In the genomic region with DNA sequence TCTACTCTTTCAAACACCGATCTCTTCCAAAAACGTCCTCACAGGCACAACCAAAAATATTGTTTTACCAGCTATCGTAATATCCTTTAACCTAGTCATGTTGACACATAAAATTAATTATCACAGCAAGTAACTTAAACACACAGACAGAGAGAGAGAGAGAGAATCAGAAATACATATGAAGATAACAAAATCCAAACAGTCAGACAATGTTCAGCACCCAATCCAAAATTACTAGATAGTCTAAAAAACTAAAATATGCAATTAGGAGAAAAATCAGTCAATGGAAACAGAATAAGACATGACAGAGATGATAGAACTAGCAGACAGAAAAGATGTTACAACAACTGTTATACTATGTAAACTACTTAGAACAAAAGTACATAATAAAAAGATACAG, we compare ENCODE assay signal across 31 cellular contexts.
"Had no signal": no experiment of that assay in that cellular context is flagged by ENCODE, and none has a peak within 500 bp of the region (broad histone marks: within the 10 kb centered on the region; RNA-seq: fewer than 3 reads in every experiment).

No MANE protein-coding gene starts in this region.

- DNase-seq: activated B cell treated with CpG ODN at 0.5 μM for 24 hours; activated CD4-positive, alpha-beta memory T cell treated with anti-CD3 and anti-CD28 coated beads, Interleukin-2, amount 10 ng/mL, durations not matched to agents 7 days and 5 days; activated CD4-positive, alpha-beta T cell treated with anti-CD3 and anti-CD28 coated beads for 4 hours; activated CD4-positive, alpha-beta T cell treated with anti-CD3 and anti-CD28 coated beads, Interleukin-2, amount 10 ng/mL, durations not matched to agents 24 days and 14 days; activated CD4-positive, alpha-beta T cell treated with anti-CD3 and anti-CD28 coated beads, Interleukin-2, amount 50 U/mL, for 48 hours; activated CD4-positive, CD25-positive, alpha-beta regulatory T cell treated with anti-CD3 and anti-CD28 coated beads, Interleukin-2, amount 50 U/mL, for 72 hours; activated CD8-positive, alpha-beta memory T cell treated with anti-CD3 and anti-CD28 coated beads for 24 hours; activated CD8-positive, alpha-beta memory T cell treated with anti-CD3 and anti-CD28 coated beads, Interleukin-2, amount 10 ng/mL, durations not matched to agents 7 days and 5 days; activated CD8-positive, alpha-beta memory T cell treated with anti-CD3 and anti-CD28 coated beads, Interleukin-2, amount 50 U/mL, for 48 hours; activated CD8-positive, alpha-beta T cell treated with anti-CD3 and anti-CD28 coated beads, Interleukin-2, amount 10 ng/mL, durations not matched to agents 7 days and 5 days; activated effector memory CD4-positive, alpha-beta T cell treated with Interleukin-2 at 50 U/mL for 16 hours; activated gamma-delta T cell; activated naive CD4-positive, alpha-beta T cell treated with anti-CD3 and anti-CD28 coated beads, Interleukin-2, amount 10 ng/mL, durations not matched to agents 7 days and 5 days; activated naive CD4-positive, alpha-beta T cell treated with Interleukin-2 at 50 U/mL for 16 hours; activated naive CD8-positive, alpha-beta T cell treated with anti-CD3 and anti-CD28 coated beads, Interleukin-2, amount 10 ng/mL, durations not matched to agents 7 days and 5 days; activated naive CD8-positive, alpha-beta T cell treated with anti-CD3 and anti-CD28 coated beads, Interleukin-2, amount 50 U/mL, for 24 hours; activated T-cell treated with anti-CD3 and anti-CD28 coated beads, Interleukin-2, amount 50 U/mL, for 24 hours; activated T-cell treated with anti-CD3 and anti-CD28 coated beads, Interleukin-2, amount 50 U/mL, for 48 hours; adrenal gland; amniotic stem cell; aorta; body of pancreas; brain microvascular endothelial cell; central memory CD4-positive, alpha-beta T cell; T-cell; T-helper 2 cell; T-helper 9 cell had no signal

- H3K4me1 ChIP-seq: adrenal gland, body of pancreas, breast epithelium had no signal

- H3K9me3 ChIP-seq: adrenal gland, body of pancreas had no signal

- H3K27me3 ChIP-seq: adrenal gland, body of pancreas, brain microvascular endothelial cell, breast epithelium had no signal

- H3K27ac ChIP-seq: adrenal gland, body of pancreas, brain microvascular endothelial cell, breast epithelium, VCaP had no signal

- FAIRE-seq: astrocyte, TTC549 had no signal

- ATAC-seq: activated CD8-positive, alpha-beta memory T cell treated with anti-CD3 and anti-CD28 coated beads, Interleukin-2, amount 10 ng/mL, durations not matched to agents 7 days and 5 days; activated CD8-positive, alpha-beta T cell treated with anti-CD3 and anti-CD28 coated beads, Interleukin-2, amount 10 ng/mL, durations not matched to agents 7 days and 5 days; activated naive CD8-positive, alpha-beta T cell treated with anti-CD3 and anti-CD28 coated beads, Interleukin-2, amount 50 U/mL, for 24 hours; body of pancreas; T-cell had no signal

- H3K4me3 ChIP-seq: adrenal gland, body of pancreas, breast epithelium had no signal

- H3K36me3 ChIP-seq: adrenal gland, brain microvascular endothelial cell, breast epithelium had no signal
